Comparison of ENCODE assay signal across 1 cellular context in genomic region chr20:46169245-46170171, GRCh38.
A peak's percentile ranks its signal among the peaks of the same experiment; 100 is the strongest.
TF ChIP-seq lines count a peak whose summit lies in the region.

No MANE protein-coding gene starts in this region.

TF ChIP-seq in HEK293, 187 proteins besides CTCF, POLR2A, EP300 and RAD21 (continued from another document):
- TF ChIP-seq ZNF544 (tag by site-specific recombination; IDR thresholded peaks at IDR 0.05), result no peak
- peak; percentile 31; the same call in 1 of the 2 replicates for TF ChIP-seq ZIC2 (tag by site-specific recombination; IDR thresholded peaks at IDR 0.05)
- TF ChIP-seq EGR2 (tag by site-specific recombination; IDR thresholded peaks at IDR 0.05; ENCODE audit: low read depth), result peak; percentile 77
- no peak for TF ChIP-seq TSHZ1 (tag by site-specific recombination; IDR thresholded peaks at IDR 0.05; ENCODE audit: borderline replicate concordance)
- no peak for TF ChIP-seq ZNF23 (tag by site-specific recombination; IDR thresholded peaks at IDR 0.05; ENCODE audit: borderline replicate concordance)
- TF ChIP-seq ZNF548 (tag by site-specific recombination; IDR thresholded peaks at IDR 0.05), result no peak
- TF ChIP-seq ZNF692 (tag by site-specific recombination; IDR thresholded peaks at IDR 0.05), result no peak
- TF ChIP-seq ZBTB49 (tag by site-specific recombination; IDR thresholded peaks at IDR 0.05; ENCODE audit: low read depth), result no peak
- peak; percentile 70 for TF ChIP-seq ZFHX2 (tag by site-specific recombination; conservative IDR thresholded peaks at IDR 0.05)
- TF ChIP-seq OVOL3 (tag by site-specific recombination; IDR thresholded peaks at IDR 0.05), result no peak
- no peak for TF ChIP-seq ZSCAN4 (tag by site-specific recombination; IDR thresholded peaks at IDR 0.05)
- no peak for TF ChIP-seq ZBTB7A (tag by site-specific recombination; IDR thresholded peaks at IDR 0.05; ENCODE audit: low read depth)
- no peak for TF ChIP-seq ZNF610 (tag by site-specific recombination; IDR thresholded peaks at IDR 0.05; ENCODE audit: borderline replicate concordance)
- no peak for TF ChIP-seq ZNF202 (tag by site-specific recombination; IDR thresholded peaks at IDR 0.05; ENCODE audit: borderline replicate concordance)
- TF ChIP-seq KLF7 (tag by site-specific recombination; IDR thresholded peaks at IDR 0.05; ENCODE audit: borderline replicate concordance), result no peak
- no peak for TF ChIP-seq ZNF677 (tag by site-specific recombination; IDR thresholded peaks at IDR 0.05)
- no peak for TF ChIP-seq MYNN (tag by site-specific recombination; IDR thresholded peaks at IDR 0.05; ENCODE audit: borderline replicate concordance)
- no peak for TF ChIP-seq ZNF600 (tag by site-specific recombination; IDR thresholded peaks at IDR 0.05)
